Comparison of ENCODE assay signal across 2 cellular contexts in the genomic region with DNA sequence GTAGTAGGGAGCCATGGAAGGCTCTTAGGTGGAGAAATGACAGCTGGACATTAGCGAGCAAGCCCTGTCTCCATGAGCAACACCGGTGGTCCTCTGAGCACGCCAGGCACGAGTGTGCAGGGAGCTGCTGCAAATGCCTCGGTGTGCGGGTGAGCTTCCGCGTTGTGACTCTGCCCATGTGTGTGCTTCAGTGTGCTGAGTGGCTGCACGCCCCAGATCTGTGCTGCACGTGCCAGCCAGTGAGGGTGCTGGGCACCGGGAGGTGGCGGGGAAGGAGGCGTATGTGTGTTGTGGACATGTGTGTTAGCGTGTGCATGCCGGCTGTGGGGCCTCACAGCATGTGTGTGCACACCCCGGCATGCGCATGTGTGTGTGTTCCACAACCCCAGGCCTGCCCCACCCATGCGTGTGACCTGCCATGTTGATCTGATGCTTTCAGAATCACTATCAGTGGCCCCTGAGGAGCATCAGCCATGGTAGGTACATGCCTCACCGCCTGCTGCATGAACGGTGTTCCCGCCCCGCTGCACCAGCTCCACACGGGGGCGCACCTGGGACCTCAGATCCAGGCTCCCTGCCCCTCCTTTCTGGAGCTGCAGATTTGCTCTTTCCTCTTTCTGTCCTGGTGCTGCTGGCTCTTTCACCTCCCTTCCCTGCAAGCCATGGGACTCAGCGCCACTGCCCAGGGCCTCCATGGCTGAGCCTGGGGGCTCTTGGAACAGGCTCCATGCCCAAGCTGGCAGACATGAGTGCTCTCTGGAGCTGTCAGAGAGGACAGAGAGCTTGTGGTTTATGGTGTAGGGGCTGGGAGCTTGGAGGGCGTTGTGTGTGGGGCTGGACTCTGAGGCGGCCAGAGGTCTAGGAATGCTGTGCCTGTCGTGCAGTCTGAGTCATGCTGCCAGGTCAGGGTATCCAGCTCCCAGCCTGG.
TF ChIP-seq lines count a peak whose summit lies in the region.

No MANE protein-coding gene starts in this region.

TF ChIP-seq in GM23338, 12 proteins besides CTCF, POLR2A, EP300 and RAD21 (continues in another document):
- TF ChIP-seq STAT1 (IDR thresholded peaks at IDR 0.05; ENCODE audit: unreplicated experiment) (no peak), EZH2 (IDR thresholded peaks at IDR 0.05; ENCODE audit: low read depth, unreplicated experiment) (no peak), JUNB (IDR thresholded peaks at IDR 0.05; ENCODE audit: unreplicated experiment) (no peak), CREB1 (CRISPR knock-in tag; IDR thresholded peaks at IDR 0.05; ENCODE audit: low read depth) (no peak), EZH2phosphoT487 (IDR thresholded peaks at IDR 0.05; ENCODE audit: unreplicated experiment) (no peak), ZNF331 (CRISPR knock-in tag; IDR thresholded peaks at IDR 0.05; ENCODE audit: low read depth) (no peak), ZNF114 (CRISPR knock-in tag; IDR thresholded peaks at IDR 0.05) (no peak), NANOG (IDR thresholded peaks at IDR 0.05; ENCODE audit: borderline replicate concordance) (no peak)
- TF ChIP-seq, protein P1, sequence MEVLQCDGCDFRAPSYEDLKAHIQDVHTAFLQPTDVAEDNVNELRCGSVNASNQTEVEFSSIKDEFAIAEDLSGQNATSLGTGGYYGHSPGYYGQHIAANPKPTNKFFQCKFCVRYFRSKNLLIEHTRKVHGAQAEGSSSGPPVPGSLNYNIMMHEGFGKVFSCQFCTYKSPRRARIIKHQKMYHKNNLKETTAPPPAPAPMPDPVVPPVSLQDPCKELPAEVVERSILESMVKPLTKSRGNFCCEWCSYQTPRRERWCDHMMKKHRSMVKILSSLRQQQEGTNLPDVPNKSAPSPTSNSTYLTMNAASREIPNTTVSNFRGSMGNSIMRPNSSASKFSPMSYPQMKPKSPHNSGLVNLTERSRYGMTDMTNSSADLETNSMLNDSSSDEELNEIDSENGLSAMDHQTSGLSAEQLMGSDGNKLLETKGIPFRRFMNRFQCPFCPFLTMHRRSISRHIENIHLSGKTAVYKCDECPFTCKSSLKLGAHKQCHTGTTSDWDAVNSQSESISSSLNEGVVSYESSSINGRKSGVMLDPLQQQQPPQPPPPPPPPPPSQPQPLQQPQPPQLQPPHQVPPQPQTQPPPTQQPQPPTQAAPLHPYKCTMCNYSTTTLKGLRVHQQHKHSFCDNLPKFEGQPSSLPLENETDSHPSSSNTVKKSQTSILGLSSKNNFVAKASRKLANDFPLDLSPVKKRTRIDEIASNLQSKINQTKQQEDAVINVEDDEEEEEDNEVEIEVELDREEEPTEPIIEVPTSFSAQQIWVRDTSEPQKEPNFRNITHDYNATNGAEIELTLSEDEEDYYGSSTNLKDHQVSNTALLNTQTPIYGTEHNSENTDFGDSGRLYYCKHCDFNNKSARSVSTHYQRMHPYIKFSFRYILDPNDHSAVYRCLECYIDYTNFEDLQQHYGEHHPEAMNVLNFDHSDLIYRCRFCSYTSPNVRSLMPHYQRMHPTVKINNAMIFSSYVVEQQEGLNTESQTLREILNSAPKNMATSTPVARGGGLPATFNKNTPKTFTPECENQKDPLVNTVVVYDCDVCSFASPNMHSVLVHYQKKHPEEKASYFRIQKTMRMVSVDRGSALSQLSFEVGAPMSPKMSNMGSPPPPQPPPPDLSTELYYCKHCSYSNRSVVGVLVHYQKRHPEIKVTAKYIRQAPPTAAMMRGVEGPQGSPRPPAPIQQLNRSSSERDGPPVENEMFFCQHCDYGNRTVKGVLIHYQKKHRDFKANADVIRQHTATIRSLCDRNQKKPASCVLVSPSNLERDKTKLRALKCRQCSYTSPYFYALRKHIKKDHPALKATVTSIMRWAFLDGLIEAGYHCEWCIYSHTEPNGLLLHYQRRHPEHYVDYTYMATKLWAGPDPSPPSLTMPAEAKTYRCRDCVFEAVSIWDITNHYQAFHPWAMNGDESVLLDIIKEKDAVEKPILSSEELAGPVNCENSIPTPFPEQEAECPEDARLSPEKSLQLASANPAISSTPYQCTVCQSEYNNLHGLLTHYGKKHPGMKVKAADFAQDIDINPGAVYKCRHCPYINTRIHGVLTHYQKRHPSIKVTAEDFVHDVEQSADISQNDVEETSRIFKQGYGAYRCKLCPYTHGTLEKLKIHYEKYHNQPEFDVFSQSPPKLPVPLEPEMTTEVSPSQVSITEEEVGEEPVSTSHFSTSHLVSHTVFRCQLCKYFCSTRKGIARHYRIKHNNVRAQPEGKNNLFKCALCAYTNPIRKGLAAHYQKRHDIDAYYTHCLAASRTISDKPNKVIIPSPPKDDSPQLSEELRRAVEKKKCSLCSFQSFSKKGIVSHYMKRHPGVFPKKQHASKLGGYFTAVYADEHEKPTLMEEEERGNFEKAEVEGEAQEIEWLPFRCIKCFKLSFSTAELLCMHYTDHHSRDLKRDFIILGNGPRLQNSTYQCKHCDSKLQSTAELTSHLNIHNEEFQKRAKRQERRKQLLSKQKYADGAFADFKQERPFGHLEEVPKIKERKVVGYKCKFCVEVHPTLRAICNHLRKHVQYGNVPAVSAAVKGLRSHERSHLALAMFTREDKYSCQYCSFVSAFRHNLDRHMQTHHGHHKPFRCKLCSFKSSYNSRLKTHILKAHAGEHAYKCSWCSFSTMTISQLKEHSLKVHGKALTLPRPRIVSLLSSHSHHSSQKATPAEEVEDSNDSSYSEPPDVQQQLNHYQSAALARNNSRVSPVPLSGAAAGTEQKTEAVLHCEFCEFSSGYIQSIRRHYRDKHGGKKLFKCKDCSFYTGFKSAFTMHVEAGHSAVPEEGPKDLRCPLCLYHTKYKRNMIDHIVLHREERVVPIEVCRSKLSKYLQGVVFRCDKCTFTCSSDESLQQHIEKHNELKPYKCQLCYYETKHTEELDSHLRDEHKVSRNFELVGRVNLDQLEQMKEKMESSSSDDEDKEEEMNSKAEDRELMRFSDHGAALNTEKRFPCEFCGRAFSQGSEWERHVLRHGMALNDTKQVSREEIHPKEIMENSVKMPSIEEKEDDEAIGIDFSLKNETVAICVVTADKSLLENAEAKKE (CRISPR knock-in tag; IDR thresholded peaks at IDR 0.05): no peak
- TF ChIP-seq, protein P2, sequence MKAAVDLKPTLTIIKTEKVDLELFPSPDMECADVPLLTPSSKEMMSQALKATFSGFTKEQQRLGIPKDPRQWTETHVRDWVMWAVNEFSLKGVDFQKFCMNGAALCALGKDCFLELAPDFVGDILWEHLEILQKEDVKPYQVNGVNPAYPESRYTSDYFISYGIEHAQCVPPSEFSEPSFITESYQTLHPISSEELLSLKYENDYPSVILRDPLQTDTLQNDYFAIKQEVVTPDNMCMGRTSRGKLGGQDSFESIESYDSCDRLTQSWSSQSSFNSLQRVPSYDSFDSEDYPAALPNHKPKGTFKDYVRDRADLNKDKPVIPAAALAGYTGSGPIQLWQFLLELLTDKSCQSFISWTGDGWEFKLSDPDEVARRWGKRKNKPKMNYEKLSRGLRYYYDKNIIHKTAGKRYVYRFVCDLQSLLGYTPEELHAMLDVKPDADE (IDR thresholded peaks at IDR 0.05): no peak

TF ChIP-seq in K562, 482 proteins besides CTCF, POLR2A, EP300 and RAD21 (continues in another document):
- peak; percentile 24; the same call in 1 of the 2 replicates for TF ChIP-seq BHLHE40 (IDR thresholded peaks at IDR 0.05; ENCODE audit: low read length)
- TF ChIP-seq, protein P3, sequence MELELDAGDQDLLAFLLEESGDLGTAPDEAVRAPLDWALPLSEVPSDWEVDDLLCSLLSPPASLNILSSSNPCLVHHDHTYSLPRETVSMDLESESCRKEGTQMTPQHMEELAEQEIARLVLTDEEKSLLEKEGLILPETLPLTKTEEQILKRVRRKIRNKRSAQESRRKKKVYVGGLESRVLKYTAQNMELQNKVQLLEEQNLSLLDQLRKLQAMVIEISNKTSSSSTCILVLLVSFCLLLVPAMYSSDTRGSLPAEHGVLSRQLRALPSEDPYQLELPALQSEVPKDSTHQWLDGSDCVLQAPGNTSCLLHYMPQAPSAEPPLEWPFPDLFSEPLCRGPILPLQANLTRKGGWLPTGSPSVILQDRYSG (tag; conservative IDR thresholded peaks at IDR 0.05; ENCODE audit: low read depth): no peak
- no peak for TF ChIP-seq SREBF1 (IDR thresholded peaks at IDR 0.05; ENCODE audit: borderline replicate concordance, low read depth, low read length)
- TF ChIP-seq, protein P4, sequence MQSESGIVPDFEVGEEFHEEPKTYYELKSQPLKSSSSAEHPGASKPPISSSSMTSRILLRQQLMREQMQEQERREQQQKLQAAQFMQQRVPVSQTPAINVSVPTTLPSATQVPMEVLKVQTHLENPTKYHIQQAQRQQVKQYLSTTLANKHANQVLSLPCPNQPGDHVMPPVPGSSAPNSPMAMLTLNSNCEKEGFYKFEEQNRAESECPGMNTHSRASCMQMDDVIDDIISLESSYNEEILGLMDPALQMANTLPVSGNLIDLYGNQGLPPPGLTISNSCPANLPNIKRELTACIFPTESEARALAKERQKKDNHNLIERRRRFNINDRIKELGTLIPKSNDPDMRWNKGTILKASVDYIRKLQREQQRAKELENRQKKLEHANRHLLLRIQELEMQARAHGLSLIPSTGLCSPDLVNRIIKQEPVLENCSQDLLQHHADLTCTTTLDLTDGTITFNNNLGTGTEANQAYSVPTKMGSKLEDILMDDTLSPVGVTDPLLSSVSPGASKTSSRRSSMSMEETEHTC (IDR thresholded peaks at IDR 0.05): no peak
- TF ChIP-seq, protein P5, sequence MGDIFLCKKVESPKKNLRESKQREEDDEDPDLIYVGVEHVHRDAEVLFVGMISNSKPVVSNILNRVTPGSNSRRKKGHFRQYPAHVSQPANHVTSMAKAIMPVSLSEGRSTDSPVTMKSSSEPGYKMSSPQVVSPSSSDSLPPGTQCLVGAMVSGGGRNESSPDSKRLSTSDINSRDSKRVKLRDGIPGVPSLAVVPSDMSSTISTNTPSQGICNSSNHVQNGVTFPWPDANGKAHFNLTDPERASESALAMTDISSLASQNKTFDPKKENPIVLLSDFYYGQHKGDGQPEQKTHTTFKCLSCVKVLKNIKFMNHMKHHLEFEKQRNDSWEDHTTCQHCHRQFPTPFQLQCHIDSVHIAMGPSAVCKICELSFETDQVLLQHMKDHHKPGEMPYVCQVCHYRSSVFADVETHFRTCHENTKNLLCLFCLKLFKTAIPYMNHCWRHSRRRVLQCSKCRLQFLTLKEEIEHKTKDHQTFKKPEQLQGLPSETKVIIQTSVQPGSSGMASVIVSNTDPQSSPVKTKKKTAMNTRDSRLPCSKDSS (IDR thresholded peaks at IDR 0.05; ENCODE audit: low read depth, partially characterized antibody): no peak
- TF ChIP-seq, protein P6, sequence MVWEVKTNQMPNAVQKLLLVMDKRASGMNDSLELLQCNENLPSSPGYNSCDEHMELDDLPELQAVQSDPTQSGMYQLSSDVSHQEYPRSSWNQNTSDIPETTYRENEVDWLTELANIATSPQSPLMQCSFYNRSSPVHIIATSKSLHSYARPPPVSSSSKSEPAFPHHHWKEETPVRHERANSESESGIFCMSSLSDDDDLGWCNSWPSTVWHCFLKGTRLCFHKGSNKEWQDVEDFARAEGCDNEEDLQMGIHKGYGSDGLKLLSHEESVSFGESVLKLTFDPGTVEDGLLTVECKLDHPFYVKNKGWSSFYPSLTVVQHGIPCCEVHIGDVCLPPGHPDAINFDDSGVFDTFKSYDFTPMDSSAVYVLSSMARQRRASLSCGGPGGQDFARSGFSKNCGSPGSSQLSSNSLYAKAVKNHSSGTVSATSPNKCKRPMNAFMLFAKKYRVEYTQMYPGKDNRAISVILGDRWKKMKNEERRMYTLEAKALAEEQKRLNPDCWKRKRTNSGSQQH (CRISPR knock-in tag; IDR thresholded peaks at IDR 0.05): no peak
- TF ChIP-seq EP400 (IDR thresholded peaks at IDR 0.05): no peak
- TF ChIP-seq, protein P7, sequence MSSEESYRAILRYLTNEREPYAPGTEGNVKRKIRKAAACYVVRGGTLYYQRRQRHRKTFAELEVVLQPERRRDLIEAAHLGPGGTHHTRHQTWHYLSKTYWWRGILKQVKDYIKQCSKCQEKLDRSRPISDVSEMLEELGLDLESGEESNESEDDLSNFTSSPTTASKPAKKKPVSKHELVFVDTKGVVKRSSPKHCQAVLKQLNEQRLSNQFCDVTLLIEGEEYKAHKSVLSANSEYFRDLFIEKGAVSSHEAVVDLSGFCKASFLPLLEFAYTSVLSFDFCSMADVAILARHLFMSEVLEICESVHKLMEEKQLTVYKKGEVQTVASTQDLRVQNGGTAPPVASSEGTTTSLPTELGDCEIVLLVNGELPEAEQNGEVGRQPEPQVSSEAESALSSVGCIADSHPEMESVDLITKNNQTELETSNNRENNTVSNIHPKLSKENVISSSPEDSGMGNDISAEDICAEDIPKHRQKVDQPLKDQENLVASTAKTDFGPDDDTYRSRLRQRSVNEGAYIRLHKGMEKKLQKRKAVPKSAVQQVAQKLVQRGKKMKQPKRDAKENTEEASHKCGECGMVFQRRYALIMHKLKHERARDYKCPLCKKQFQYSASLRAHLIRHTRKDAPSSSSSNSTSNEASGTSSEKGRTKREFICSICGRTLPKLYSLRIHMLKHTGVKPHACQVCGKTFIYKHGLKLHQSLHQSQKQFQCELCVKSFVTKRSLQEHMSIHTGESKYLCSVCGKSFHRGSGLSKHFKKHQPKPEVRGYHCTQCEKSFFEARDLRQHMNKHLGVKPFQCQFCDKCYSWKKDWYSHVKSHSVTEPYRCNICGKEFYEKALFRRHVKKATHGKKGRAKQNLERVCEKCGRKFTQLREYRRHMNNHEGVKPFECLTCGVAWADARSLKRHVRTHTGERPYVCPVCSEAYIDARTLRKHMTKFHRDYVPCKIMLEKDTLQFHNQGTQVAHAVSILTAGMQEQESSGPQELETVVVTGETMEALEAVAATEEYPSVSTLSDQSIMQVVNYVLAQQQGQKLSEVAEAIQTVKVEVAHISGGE (CRISPR knock-in tag; IDR thresholded peaks at IDR 0.05): no peak
- TF ChIP-seq, protein P8, sequence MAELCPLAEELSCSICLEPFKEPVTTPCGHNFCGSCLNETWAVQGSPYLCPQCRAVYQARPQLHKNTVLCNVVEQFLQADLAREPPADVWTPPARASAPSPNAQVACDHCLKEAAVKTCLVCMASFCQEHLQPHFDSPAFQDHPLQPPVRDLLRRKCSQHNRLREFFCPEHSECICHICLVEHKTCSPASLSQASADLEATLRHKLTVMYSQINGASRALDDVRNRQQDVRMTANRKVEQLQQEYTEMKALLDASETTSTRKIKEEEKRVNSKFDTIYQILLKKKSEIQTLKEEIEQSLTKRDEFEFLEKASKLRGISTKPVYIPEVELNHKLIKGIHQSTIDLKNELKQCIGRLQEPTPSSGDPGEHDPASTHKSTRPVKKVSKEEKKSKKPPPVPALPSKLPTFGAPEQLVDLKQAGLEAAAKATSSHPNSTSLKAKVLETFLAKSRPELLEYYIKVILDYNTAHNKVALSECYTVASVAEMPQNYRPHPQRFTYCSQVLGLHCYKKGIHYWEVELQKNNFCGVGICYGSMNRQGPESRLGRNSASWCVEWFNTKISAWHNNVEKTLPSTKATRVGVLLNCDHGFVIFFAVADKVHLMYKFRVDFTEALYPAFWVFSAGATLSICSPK (IDR thresholded peaks at IDR 0.05; ENCODE audit: borderline replicate concordance): no peak
- TF ChIP-seq, protein P9, sequence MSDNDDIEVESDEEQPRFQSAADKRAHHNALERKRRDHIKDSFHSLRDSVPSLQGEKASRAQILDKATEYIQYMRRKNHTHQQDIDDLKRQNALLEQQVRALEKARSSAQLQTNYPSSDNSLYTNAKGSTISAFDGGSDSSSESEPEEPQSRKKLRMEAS (CRISPR knock-in tag; IDR thresholded peaks at IDR 0.05): 0 out of 2 replicates have a peak, but pooled peaks have one; percentile 10
- TF ChIP-seq, protein P10, sequence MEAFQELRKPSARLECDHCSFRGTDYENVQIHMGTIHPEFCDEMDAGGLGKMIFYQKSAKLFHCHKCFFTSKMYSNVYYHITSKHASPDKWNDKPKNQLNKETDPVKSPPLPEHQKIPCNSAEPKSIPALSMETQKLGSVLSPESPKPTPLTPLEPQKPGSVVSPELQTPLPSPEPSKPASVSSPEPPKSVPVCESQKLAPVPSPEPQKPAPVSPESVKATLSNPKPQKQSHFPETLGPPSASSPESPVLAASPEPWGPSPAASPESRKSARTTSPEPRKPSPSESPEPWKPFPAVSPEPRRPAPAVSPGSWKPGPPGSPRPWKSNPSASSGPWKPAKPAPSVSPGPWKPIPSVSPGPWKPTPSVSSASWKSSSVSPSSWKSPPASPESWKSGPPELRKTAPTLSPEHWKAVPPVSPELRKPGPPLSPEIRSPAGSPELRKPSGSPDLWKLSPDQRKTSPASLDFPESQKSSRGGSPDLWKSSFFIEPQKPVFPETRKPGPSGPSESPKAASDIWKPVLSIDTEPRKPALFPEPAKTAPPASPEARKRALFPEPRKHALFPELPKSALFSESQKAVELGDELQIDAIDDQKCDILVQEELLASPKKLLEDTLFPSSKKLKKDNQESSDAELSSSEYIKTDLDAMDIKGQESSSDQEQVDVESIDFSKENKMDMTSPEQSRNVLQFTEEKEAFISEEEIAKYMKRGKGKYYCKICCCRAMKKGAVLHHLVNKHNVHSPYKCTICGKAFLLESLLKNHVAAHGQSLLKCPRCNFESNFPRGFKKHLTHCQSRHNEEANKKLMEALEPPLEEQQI (IDR thresholded peaks at IDR 0.05): no peak
